ENCODE assay signal across 2 cellular contexts in genomic region chr15:90065682-90066049, GRCh38.
TF ChIP-seq lines count a peak whose summit lies in the region.

No MANE protein-coding gene starts in this region.

TF ChIP-seq in K562, 482 proteins besides CTCF, POLR2A, EP300 and RAD21:
- TF ChIP-seq HMGN3 (IDR thresholded peaks at IDR 0.05; ENCODE audit: borderline replicate concordance, extremely low read depth, insufficient read length, low read depth, low read length) (no peak), E2F1 (CRISPR knock-in tag; IDR thresholded peaks at IDR 0.05) (no peak), ZNF121 (CRISPR knock-in tag; conservative IDR thresholded peaks at IDR 0.05) (peak; percentile 59), ZNF398 (CRISPR knock-in tag; IDR thresholded peaks at IDR 0.05) (no peak)

TF ChIP-seq in HepG2, 621 proteins besides CTCF, POLR2A, EP300 and RAD21:
- TF ChIP-seq ZNF740 (CRISPR knock-in tag; IDR thresholded peaks at IDR 0.05): no peak
- TF ChIP-seq PHF21A (CRISPR knock-in tag; IDR thresholded peaks at IDR 0.05): no peak
- TF ChIP-seq MTA3 (CRISPR knock-in tag; IDR thresholded peaks at IDR 0.05): no peak
- TF ChIP-seq ZNF564 (CRISPR knock-in tag; IDR thresholded peaks at IDR 0.05): no peak
- no peak for TF ChIP-seq REPIN1 (CRISPR knock-in tag; IDR thresholded peaks at IDR 0.05; ENCODE audit: borderline replicate concordance, low read depth)
- TF ChIP-seq ZNF121 (CRISPR knock-in tag; IDR thresholded peaks at IDR 0.05): peak; percentile 57
- TF ChIP-seq FOXP4 (CRISPR knock-in tag; IDR thresholded peaks at IDR 0.05): no peak
- TF ChIP-seq ZNF235 (CRISPR knock-in tag; IDR thresholded peaks at IDR 0.05; ENCODE audit: borderline replicate concordance): no peak
TF ChIP-seq in HepG2: peak in this region for 1.
